In genomic region chr1:56452027-56453011, GRCh38 we compare ENCODE assay signal across 15 cellular contexts.
DNase-seq lines count a peak whose midpoint lies in the region; ATAC-seq and TF ChIP-seq lines count a peak whose summit lies in the region.
"Had no signal": no experiment of that assay in that cellular context is flagged by ENCODE, and none has a peak within 500 bp of the region (broad histone marks: within the 10 kb centered on the region; RNA-seq: fewer than 3 reads in every experiment).

No MANE protein-coding gene starts in this region.

- H3K4me2 ChIP-seq in parathyroid adenoma (ENCODE audit: low read length) = peak overlapping the region; percentile 14

- DNase-seq in NT2/D1 (ENCODE audit: low read depth, low spot score) (peak; percentile 20), heart left ventricle (peak in 2 of 5 donors; percentile 28 to 40), DMS53 (lab: John Stamatoyannopoulos, UW) (no peak), nucleus accumbens (lab: John Stamatoyannopoulos, UW) (no peak)
- no peak for DNase-seq in activated CD4-positive, alpha-beta T cell treated with anti-CD3 and anti-CD28 coated beads, Interleukin-2, amount 10 ng/mL, durations not matched to agents 7 days and 5 days
- DNase-seq: activated CD4-positive, alpha-beta T cell treated with anti-CD3 and anti-CD28 coated beads, Interleukin-2, amount 10 ng/mL, durations not matched to agents 24 days and 14 days; KBM-7; natural killer cell; NCI-H1436; RPMI8226; spleen had no signal

- TF ChIP-seq CTCF in 22Rv1 (IDR thresholded peaks at IDR 0.05) (no peak), heart left ventricle (IDR thresholded peaks at IDR 0.05) (no peak), parathyroid adenoma (IDR thresholded peaks at IDR 0.05) (no peak)

- no peak overlapping the region for H3K27ac Mint-ChIP-seq in activated CD4-positive, alpha-beta T cell treated with anti-CD3 and anti-CD28 coated beads, Interleukin-2, amount 10 ng/mL, durations not matched to agents 7 days and 5 days
- H3K27ac Mint-ChIP-seq: activated CD4-positive, alpha-beta T cell treated with anti-CD3 and anti-CD28 coated beads, Interleukin-2, amount 10 ng/mL, durations not matched to agents 24 days and 14 days; activated T-helper 1 cell treated with anti-CD3 and anti-CD28 coated beads, Interleukin-12 subunit alpha, Interleukin-12 subunit beta, Interleukin-2, Interleukin-4 antibody, amounts not matched to agents 30 ng/mL and 10 ng/mL and 1 ng/mL, durations not matched to agents 14 hours and 24 hours and 36 hours; natural killer cell had no signal

- H3K4me1 ChIP-seq in NT2/D1 (ENCODE audit: insufficient read depth, insufficient read length) (peaks cover 17% of the 10 kb centered on the region), heart left ventricle (peaks cover 0 to 58% (median 28%) of the 10 kb centered on the region in 12 donors), parathyroid adenoma (peaks cover 2% of the 10 kb centered on the region)

- POLR2A ChIA-PET in activated CD4-positive, alpha-beta T cell treated with anti-CD3 and anti-CD28 coated beads, Interleukin-2, amount 10 ng/mL, durations not matched to agents 7 days and 5 days (lab: Charles Lee) = no interaction called here

- ATAC-seq in heart left ventricle (peak; percentile 6 to 54 (median 15)), GM18511 (IDR thresholded peaks at IDR 0.05; ENCODE audit: unreplicated experiment) (no peak)
- ATAC-seq: natural killer cell had no signal

- H3K27me3 Mint-ChIP-seq in activated CD4-positive, alpha-beta T cell treated with anti-CD3 and anti-CD28 coated beads, Interleukin-2, amount 10 ng/mL, durations not matched to agents 7 days and 5 days = no peaks in the 10 kb centered on the region
- H3K27me3 Mint-ChIP-seq: activated CD4-positive, alpha-beta T cell treated with anti-CD3 and anti-CD28 coated beads, Interleukin-2, amount 10 ng/mL, durations not matched to agents 24 days and 14 days had no signal

- H3K4me1 Mint-ChIP-seq in activated CD4-positive, alpha-beta T cell treated with anti-CD3 and anti-CD28 coated beads, Interleukin-2, amount 10 ng/mL, durations not matched to agents 7 days and 5 days = no peaks in the 10 kb centered on the region
- H3K4me1 Mint-ChIP-seq: activated CD4-positive, alpha-beta T cell treated with anti-CD3 and anti-CD28 coated beads, Interleukin-2, amount 10 ng/mL, durations not matched to agents 24 days and 14 days; natural killer cell had no signal

- CTCF ChIA-PET in activated CD4-positive, alpha-beta T cell treated with anti-CD3 and anti-CD28 coated beads, Interleukin-2, amount 10 ng/mL, durations not matched to agents 7 days and 5 days (lab: Charles Lee) = no interaction called here

- H3K36me3 ChIP-seq in NT2/D1 (ENCODE audit: insufficient read depth, insufficient read length, low read length) (no peaks in the 10 kb centered on the region), heart left ventricle (no peaks in the 10 kb centered on the region), parathyroid adenoma (ENCODE audit: control insufficient read depth, insufficient read depth, low read length) (no peaks in the 10 kb centered on the region)
- H3K36me3 ChIP-seq: spleen had no signal

- TF ChIP-seq POLR2A in heart left ventricle (IDR thresholded peaks at IDR 0.05) = no peak

- no peak overlapping the region for H2AFZ ChIP-seq in parathyroid adenoma

- no peaks in the 10 kb centered on the region for H3K9me3 ChIP-seq in NT2/D1 (ENCODE audit: insufficient read depth, low read length)
- no peaks in the 10 kb centered on the region for H3K9me3 ChIP-seq in heart left ventricle
- H3K9me3 ChIP-seq in parathyroid adenoma (ENCODE audit: control insufficient read depth, low read length) = no peaks in the 10 kb centered on the region
- H3K9me3 ChIP-seq: spleen had no signal

- 50 to 72% (median 56%) methylated on average over 3 of the region's 3 CpGs for WGBS in heart left ventricle, 4 donors

- no peaks in the 10 kb centered on the region for H3K9me3 Mint-ChIP-seq in activated CD4-positive, alpha-beta T cell treated with anti-CD3 and anti-CD28 coated beads, Interleukin-2, amount 10 ng/mL, durations not matched to agents 7 days and 5 days
- H3K9me3 Mint-ChIP-seq: activated CD4-positive, alpha-beta T cell treated with anti-CD3 and anti-CD28 coated beads, Interleukin-2, amount 10 ng/mL, durations not matched to agents 24 days and 14 days; activated T-helper 1 cell treated with anti-CD3 and anti-CD28 coated beads, Interleukin-12 subunit alpha, Interleukin-12 subunit beta, Interleukin-2, Interleukin-4 antibody, amounts not matched to agents 30 ng/mL and 10 ng/mL and 1 ng/mL, durations not matched to agents 14 hours and 24 hours and 36 hours; natural killer cell had no signal

- H3K9ac ChIP-seq in NT2/D1 (ENCODE audit: insufficient read length, low read depth) (no peak overlapping the region), parathyroid adenoma (no peak overlapping the region)

- intact Hi-C loops in heart left ventricle (cut with DNase I) = no loop called here

- H3K4me3 ChIP-seq in NT2/D1 (ENCODE audit: insufficient read length, low read depth) (no peak overlapping the region), heart left ventricle (no peak overlapping the region), parathyroid adenoma (ENCODE audit: low read depth, low read length) (no peak overlapping the region)
- H3K4me3 ChIP-seq: spleen had no signal

- H3K79me2 ChIP-seq in parathyroid adenoma = no peaks in the 10 kb centered on the region

- no peak overlapping the region for H3K4me3 Mint-ChIP-seq in activated CD4-positive, alpha-beta T cell treated with anti-CD3 and anti-CD28 coated beads, Interleukin-2, amount 10 ng/mL, durations not matched to agents 7 days and 5 days
- H3K4me3 Mint-ChIP-seq: activated CD4-positive, alpha-beta T cell treated with anti-CD3 and anti-CD28 coated beads, Interleukin-2, amount 10 ng/mL, durations not matched to agents 24 days and 14 days; activated T-helper 1 cell treated with anti-CD3 and anti-CD28 coated beads, Interleukin-12 subunit alpha, Interleukin-12 subunit beta, Interleukin-2, Interleukin-4 antibody, amounts not matched to agents 30 ng/mL and 10 ng/mL and 1 ng/mL, durations not matched to agents 14 hours and 24 hours and 36 hours; natural killer cell had no signal

- H3K27me3 ChIP-seq in NT2/D1 (ENCODE audit: insufficient read depth, insufficient read length) (no peaks in the 10 kb centered on the region), heart left ventricle (no peaks in the 10 kb centered on the region), parathyroid adenoma (ENCODE audit: control insufficient read depth, insufficient read depth, low read length) (no peaks in the 10 kb centered on the region)
- H3K27me3 ChIP-seq: spleen had no signal

- peak overlapping the region; percentile 68 for H3K27ac ChIP-seq in 22Rv1
- peak overlapping the region in 4 of 12 donors; percentile 31 to 58 (median 36) for H3K27ac ChIP-seq in heart left ventricle
- no peak overlapping the region for H3K27ac ChIP-seq in parathyroid adenoma

- H3K36me3 Mint-ChIP-seq in activated CD4-positive, alpha-beta T cell treated with anti-CD3 and anti-CD28 coated beads, Interleukin-2, amount 10 ng/mL, durations not matched to agents 7 days and 5 days (ENCODE audit: low read depth) = no peaks in the 10 kb centered on the region
- H3K36me3 Mint-ChIP-seq: natural killer cell had no signal
